12 cellular contexts compared by ENCODE assay signal in the genomic region with DNA sequence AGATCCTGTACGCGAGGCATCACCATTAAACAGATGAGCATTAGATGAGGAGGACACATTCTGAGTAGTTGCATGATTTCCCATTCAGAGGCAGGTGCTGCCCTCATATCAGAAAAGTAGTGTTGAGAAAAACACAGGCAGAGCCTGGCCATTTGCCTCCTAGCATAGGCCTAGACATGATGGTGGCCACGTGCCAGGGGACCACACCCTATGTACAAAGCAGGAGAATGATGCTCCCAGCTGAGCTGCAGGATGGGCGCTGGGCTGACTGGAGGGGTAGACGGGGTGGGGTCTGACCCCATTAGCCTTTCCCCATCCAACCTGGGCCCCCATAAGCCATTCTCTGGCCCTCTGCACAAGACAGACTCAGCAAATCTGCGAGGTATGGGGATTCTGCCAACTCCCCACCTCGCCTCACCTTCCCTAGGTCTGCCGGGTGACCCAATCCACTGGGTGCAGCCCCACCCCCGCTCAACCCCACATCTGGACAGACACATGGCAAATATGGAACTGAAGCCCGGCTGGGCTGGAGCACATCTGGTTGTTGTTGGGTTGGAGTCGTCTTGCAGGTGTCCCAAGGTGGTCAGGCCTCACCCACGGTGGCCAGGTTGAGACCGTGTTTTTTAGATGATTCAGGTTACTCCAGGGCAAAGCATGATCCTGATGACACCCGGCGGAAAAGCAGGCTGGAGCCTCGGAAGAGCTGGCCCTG. TPM values are rescaled to one million over a fixed set of nuclear protein-coding genes. Genes with fewer than 3 reads are reported as not detected.
A peak's percentile ranks its signal among the peaks of the same experiment; 100 is the strongest.
DNase-seq lines count a peak whose midpoint lies in the region; ATAC-seq and TF ChIP-seq lines count a peak whose summit lies in the region.
"Had no signal": no experiment of that assay in that cellular context is flagged by ENCODE, and none has a peak within 500 bp of the region (broad histone marks: within the 10 kb centered on the region; RNA-seq: fewer than 3 reads in every experiment).

No MANE protein-coding gene starts in this region.

- intact Hi-C loops in HCT116 (cut with micrococcal nuclease), result no loop called here
- intact Hi-C loops in sigmoid colon (cut with DNase I), result no loop called here

- no peaks in the 10 kb centered on the region for H3K9me2 ChIP-seq in HCT116 (ENCODE audit: insufficient read depth)

- no peak for TF ChIP-seq EP300 in gastroesophageal sphincter (IDR thresholded peaks at IDR 0.05)
- no peak for TF ChIP-seq EP300 in sigmoid colon (IDR thresholded peaks at IDR 0.05)

- CTCF ChIA-PET in HCT116 (lab: Charles Lee), result no interaction called here

- H3K27ac ChIP-seq in HCT116 (ENCODE audit: low read depth, low read length) (no peak overlapping the region), RWPE2 (ENCODE audit: poor library complexity, severe bottlenecking) (peak overlapping the region; percentile 20), gastroesophageal sphincter (peak overlapping the region in 2 of 4 donors; percentile 17 to 19), sigmoid colon (no peak overlapping the region), smooth muscle cell (ENCODE audit: low read depth) (no peak overlapping the region)

- TF ChIP-seq CTCF in HCT116 (IDR thresholded peaks at IDR 0.05 in 2 of 3, conservative IDR thresholded peaks at IDR 0.05 in 1 of 3; ENCODE audit: borderline replicate concordance in 1 of 3, insufficient read depth in 1 of 3, low read depth in 2 of 3, low read length in 2 of 3) (no peak), RWPE2 (IDR thresholded peaks at IDR 0.05; ENCODE audit: poor library complexity, severe bottlenecking) (no peak), gastroesophageal sphincter (IDR thresholded peaks at IDR 0.05) (no peak), sigmoid colon (IDR thresholded peaks at IDR 0.05) (no peak), smooth muscle cell (IDR thresholded peaks at IDR 0.05; ENCODE audit: borderline replicate concordance, insufficient read depth, poor library complexity, severe bottlenecking) (no peak)

- RAD21 ChIA-PET in HCT116 (lab: Charles Lee; ENCODE audit: low non-redundant PET in 1 of 2, low total read pairs in 2 of 2, uncharacterized antibody in 2 of 2, unreplicated experiment in 2 of 2), result no interaction called here

- ATAC-seq in HCT116, result no peak
- ATAC-seq in RWPE2 (ENCODE audit: low read depth), result peak; percentile 39; the same call in 2 of the 3 replicates
- peak; percentile 52 for ATAC-seq in gastroesophageal sphincter
- ATAC-seq in HG02678 (IDR thresholded peaks at IDR 0.05; ENCODE audit: unreplicated experiment), result no peak
- no peak for ATAC-seq in HG02973 (IDR thresholded peaks at IDR 0.05; ENCODE audit: unreplicated experiment)
- ATAC-seq: CD8-positive, alpha-beta T cell had no signal

- TSS peak; percentile 73 for BruUV-seq in HCT116 (replicated peaks; lab: Mats Ljungman, UMichigan)

- DNase-seq in HCT116 (ENCODE audit: low read depth, low spot score), result no peak
- DNase-seq in RWPE2 (ENCODE audit: low spot score), result no peak
- peak; percentile 62 for DNase-seq in sigmoid colon
- DNase-seq in smooth muscle cell (lab: John Stamatoyannopoulos, UW; ENCODE audit: unreplicated experiment), result no peak
- no peak for DNase-seq in NCI-H1694 (lab: John Stamatoyannopoulos, UW)
- DNase-seq: activated CD4-positive, alpha-beta T cell treated with anti-CD3 and anti-CD28 coated beads for 4 hours; CD8-positive, alpha-beta T cell; H7; OCI-M1 had no signal

- no peak for TF ChIP-seq RAD21 in HCT116 (IDR thresholded peaks at IDR 0.05; ENCODE audit: low read depth)

- H3K27me3 ChIP-seq in HCT116 (ENCODE audit: insufficient read depth, low read length), result no peaks in the 10 kb centered on the region
- H3K27me3 ChIP-seq in RWPE2 (ENCODE audit: insufficient read depth, poor library complexity, severe bottlenecking), result no peaks in the 10 kb centered on the region
- no peaks in the 10 kb centered on the region for H3K27me3 ChIP-seq in gastroesophageal sphincter
- no peaks in the 10 kb centered on the region for H3K27me3 ChIP-seq in sigmoid colon
- no peaks in the 10 kb centered on the region for H3K27me3 ChIP-seq in smooth muscle cell (ENCODE audit: low read depth)

- no peaks in the 10 kb centered on the region; the same call in 1 of the 2 replicates for H3K79me2 ChIP-seq in HCT116 (ENCODE audit: insufficient read depth, low read length)
- no peaks in the 10 kb centered on the region for H3K79me2 ChIP-seq in smooth muscle cell (ENCODE audit: low read depth)

- H3K4me3 ChIP-seq in HCT116 (replicated peaks in 1 of 2; ENCODE audit: low read depth in 1 of 2, low read length in 2 of 2) (no peak overlapping the region), RWPE2 (ENCODE audit: severe bottlenecking) (no peak overlapping the region), gastroesophageal sphincter (no peak overlapping the region), sigmoid colon (no peak overlapping the region), smooth muscle cell (no peak overlapping the region)

- H4K20me1 ChIP-seq in HCT116 (ENCODE audit: insufficient read depth), result no peaks in the 10 kb centered on the region
- peaks cover 30% of the 10 kb centered on the region for H4K20me1 ChIP-seq in smooth muscle cell (ENCODE audit: low read depth)

- H3K9me3 ChIP-seq in HCT116 (ENCODE audit: control insufficient read depth in 1 of 2, insufficient read depth in 1 of 2, low read depth in 1 of 2, low read length in 2 of 2) (no peaks in the 10 kb centered on the region), RWPE2 (ENCODE audit: severe bottlenecking) (no peaks in the 10 kb centered on the region), gastroesophageal sphincter (no peaks in the 10 kb centered on the region), sigmoid colon (no peaks in the 10 kb centered on the region), smooth muscle cell (replicated peaks; ENCODE audit: low read depth) (no peaks in the 10 kb centered on the region)

- no peak overlapping the region for H2AFZ ChIP-seq in HCT116 (ENCODE audit: low read depth, low read length, poor library complexity, severe bottlenecking)
- H2AFZ ChIP-seq in smooth muscle cell (ENCODE audit: low read depth), result no peak overlapping the region

- H3K36me3 ChIP-seq in HCT116 (ENCODE audit: control insufficient read depth in 1 of 2, insufficient read depth in 2 of 2, low read length in 2 of 2) (peaks cover 42 to 55% of the 10 kb centered on the region in 2 experiments), RWPE2 (ENCODE audit: low read depth) (peaks cover 60% of the 10 kb centered on the region), gastroesophageal sphincter (peaks cover 0 to 72% of the 10 kb centered on the region in 2 donors), sigmoid colon (peaks cover 50 to 71% (median 62%) of the 10 kb centered on the region in 4 donors), smooth muscle cell (ENCODE audit: low read depth) (peaks cover 15% of the 10 kb centered on the region)

- H3K4me1 ChIP-seq in HCT116 (ENCODE audit: control insufficient read depth in 1 of 2, insufficient read depth in 2 of 2, low read length in 2 of 2), result peaks cover under 1 to 8% of the 10 kb centered on the region in 2 experiments; a peak in 3 of 4 replicates
- peaks cover 17% of the 10 kb centered on the region for H3K4me1 ChIP-seq in RWPE2 (ENCODE audit: insufficient read depth, poor library complexity, severe bottlenecking)
- H3K4me1 ChIP-seq in gastroesophageal sphincter, result peaks cover 0 to 29% (median 0%) of the 10 kb centered on the region in 3 donors
- peaks cover 0 to 17% (median 11%) of the 10 kb centered on the region in 4 donors for H3K4me1 ChIP-seq in sigmoid colon
- no peaks in the 10 kb centered on the region for H3K4me1 ChIP-seq in smooth muscle cell (ENCODE audit: low read depth)

- H3K9ac ChIP-seq in HCT116 (ENCODE audit: low read length) (no peak overlapping the region), smooth muscle cell (ENCODE audit: low read depth) (no peak overlapping the region)

- TF ChIP-seq POLR2A in HCT116 (IDR thresholded peaks at IDR 0.05; ENCODE audit: borderline replicate concordance, extremely low read depth, insufficient read depth, insufficient read length) (no peak), gastroesophageal sphincter (IDR thresholded peaks at IDR 0.05) (no peak), sigmoid colon (IDR thresholded peaks at IDR 0.05) (no peak)

- no peak overlapping the region for H3K4me2 ChIP-seq in HCT116 (ENCODE audit: low read length)
- no peak overlapping the region for H3K4me2 ChIP-seq in smooth muscle cell

- POLR2A ChIA-PET in HCT116 (lab: Charles Lee), result no interaction called here

- WGBS in gastroesophageal sphincter (ENCODE audit: low coverage in 1 of 2), 2 donors, result 37 to 76% methylated on average over 3 to 9 of the region's 16 CpGs
- 77 to 88% methylated on average over 16 of the region's 16 CpGs for whole genome bisulfite sequencing in sigmoid colon, 2 donors
- WGBS in smooth muscle cell (ENCODE audit: low lambda C conversion rate), result 96% methylated on average over 16 of the region's 16 CpGs

- peaks cover 14% of the 10 kb centered on the region for H3F3A ChIP-seq in smooth muscle cell (ENCODE audit: low read depth)

TF ChIP-seq in HCT116, 20 proteins besides CTCF, POLR2A, EP300 and RAD21 (continues in another document):
- TF ChIP-seq ZFX (IDR thresholded peaks at IDR 0.05), result no peak
- TF ChIP-seq EGR1 (IDR thresholded peaks at IDR 0.05; ENCODE audit: low read depth), result no peak

RNA-seq across cellular contexts. Expression of a gene that starts 13.9 kb away (rescaled TPM):
- total RNA-seq in HCT116 (2021; ENCODE audit: unreplicated experiment) (0.59 TPM), gastroesophageal sphincter (10 to 100 TPM; 21.6 to 53.5 (median 44.9) TPM), sigmoid colon (10 to 100 TPM in 3 of 4 donors, 1 to 10 TPM in 1; 2.9 to 50.7 (median 15.4) TPM), smooth muscle cell (1.2 and 4.1 TPM in 2 replicates)
- polyA plus RNA-seq in HCT116 (2012), result 0.11 and 0.39 TPM in 2 replicates
- polyA plus RNA-seq in sigmoid colon (1 to 10 TPM in 2 of 3 donors, under 1 TPM in 1; 0.85 to 1.8 (median 1.2) TPM), smooth muscle cell (7.2 and 9.6 TPM in 2 replicates)
- total RNA-seq: H7 had no signal

RNA-seq across cellular contexts. Expression of a gene that starts 17.6 kb away (rescaled TPM):
- 161 TPM for total RNA-seq in HCT116 (2021; ENCODE audit: unreplicated experiment)
- 185 and 186 TPM in 2 replicates for polyA plus RNA-seq in HCT116 (2012)
- total RNA-seq in gastroesophageal sphincter, result 100 to 1,000 TPM; 185 to 242 (median 199) TPM
- total RNA-seq in sigmoid colon, result 100 to 1,000 TPM; 163 to 198 (median 195) TPM
- 100 to 1,000 TPM; 141 to 150 (median 150) TPM for polyA plus RNA-seq in sigmoid colon
- 200 and 225 TPM in 2 replicates for total RNA-seq in smooth muscle cell
- 441 and 517 TPM in 2 replicates for polyA plus RNA-seq in smooth muscle cell

RNA-seq across cellular contexts. Expression of a gene that starts 37.0 kb away (rescaled TPM):
- total RNA-seq in HCT116 (2021; ENCODE audit: unreplicated experiment), result 0.10 TPM
- polyA plus RNA-seq in HCT116 (2012), result 0.22 and 0.41 TPM in 2 replicates
- total RNA-seq in gastroesophageal sphincter, result 10 to 100 TPM; 11.6 to 34.5 (median 22.5) TPM
- 10 to 100 TPM; 17.1 to 39.3 (median 21.9) TPM for total RNA-seq in sigmoid colon
- 10 to 100 TPM in 1 of 3 donors, 1 to 10 TPM in 2; 3.7 to 40.8 (median 9.0) TPM for polyA plus RNA-seq in sigmoid colon
- total RNA-seq in smooth muscle cell, result not detected in 2 replicates
- polyA plus RNA-seq in smooth muscle cell, result not detected in 2 replicates

Comparison
In these comparisons a context has a peak if more than half of its experiments do, and no peak if none do; other contexts are left out.
1. ATAC-seq: peak in RWPE2 (single experiment) and gastroesophageal sphincter (single experiment); none in HCT116 (single experiment), HG02678 (single experiment) and HG02973 (single experiment).
2. RNA of a gene that starts 37.0 kb away (total RNA-seq): 11.6 to 34.5 TPM in gastroesophageal sphincter and 17.1 to 39.3 TPM in sigmoid colon; 0.10 TPM in HCT116 (single experiment) and not detected in smooth muscle cell; every median in the first group is over 10 times any median in the second.